7 cellular contexts compared by ENCODE assay signal in genomic region chr2:211117026-211117425, GRCh38.
"Had no signal": no experiment of that assay in that cellular context is flagged by ENCODE, and none has a peak within 500 bp of the region (broad histone marks: within the 10 kb centered on the region; RNA-seq: fewer than 3 reads in every experiment).

No MANE protein-coding gene starts in this region.

- H3K27ac ChIP-seq: HL-60 had no signal

- H3K4me3 ChIP-seq: GM23338 had no signal

- ATAC-seq: GM23338, HepG2 had no signal

- DNase-seq: H9, HCEC 1CT had no signal

- H2AFZ ChIP-seq: GM23338 had no signal

- FAIRE-seq: H1, H54, HepG2 had no signal

- H3K4me2 ChIP-seq: GM23338 had no signal
